In genomic region chr19:50791594-50792245, GRCh38 we compare ENCODE assay signal across 30 cellular contexts. TPM values are rescaled to one million over a fixed set of nuclear protein-coding genes. Genes with fewer than 3 reads are reported as not detected.
DNase-seq lines count a peak whose midpoint lies in the region; ATAC-seq, FAIRE-seq and TF ChIP-seq lines count a peak whose summit lies in the region.
"Had no signal": no experiment of that assay in that cellular context is flagged by ENCODE, and none has a peak within 500 bp of the region (broad histone marks: within the 10 kb centered on the region; RNA-seq: fewer than 3 reads in every experiment).

No MANE protein-coding gene starts in this region.

- H3K4me1 ChIP-seq in HepG2 (ENCODE audit: insufficient read depth, low read length) (peaks cover 23% of the 10 kb centered on the region), right lobe of liver (no peaks in the 10 kb centered on the region), GM12878 (ENCODE audit: control insufficient read depth, insufficient read depth, low read length) (peaks cover 5% of the 10 kb centered on the region), heart left ventricle (no peaks in the 10 kb centered on the region)
- H3K4me1 ChIP-seq: testis had no signal

- H3K9me3 ChIP-seq in HepG2 (ENCODE audit: low read length) (no peaks in the 10 kb centered on the region), right lobe of liver (no peaks in the 10 kb centered on the region), GM12878 (replicated peaks; ENCODE audit: control insufficient read depth, insufficient read depth, low read length) (no peaks in the 10 kb centered on the region), heart left ventricle (no peaks in the 10 kb centered on the region)
- H3K9me3 ChIP-seq: BLaER1, MG63, ovary, testis had no signal

- in situ Hi-C loops in HepG2 (cut with HindIII; ENCODE audit: extremely low pct_ligation_motif_present, low pct_unique_long_range_greater_than_20kb): loop anchor here (25.0 kb wide), 1 partner anchor 429 kb away; the partner anchor contains the start of gene NAPSA
- in situ Hi-C loops in GM12878 (cut with MboI): no loop called here

- POLR2A ChIA-PET in HepG2 (lab: Yijun Ruan, JAX) (interaction anchor here (1.6 kb wide), 1 partner anchor 13 kb away, joined by 7 read pairs; no protein-coding TSS in a partner anchor), GM12878 (lab: Charles Lee) (no interaction called here)

- RAD21 ChIA-PET in GM12878 (lab: Charles Lee; ENCODE audit: unreplicated experiment): interaction anchor here (6.7 kb wide), 1 partner anchor 130 kb away, joined by 35 read pairs; no protein-coding TSS in a partner anchor

- TF ChIP-seq EP300 in HepG2 (IDR thresholded peaks at IDR 0.05; ENCODE audit: low read depth in 2 of 2, low read length in 2 of 2) (no peak), HepG2 (CRISPR knock-in tag; IDR thresholded peaks at IDR 0.05; ENCODE audit: borderline replicate concordance) (no peak), GM12878 (IDR thresholded peaks at IDR 0.05; ENCODE audit: borderline replicate concordance in 1 of 2, control insufficient read depth in 1 of 2, low read depth in 2 of 2, low read length in 2 of 2) (no peak)

- ATAC-seq in HepG2: peak; percentile 30
- ATAC-seq in right lobe of liver: no peak
- no peak for ATAC-seq in GM12878
- ATAC-seq in heart left ventricle: no peak
- ATAC-seq: activated T-cell treated with anti-CD3 and anti-CD28 coated beads, Interleukin-2, amount 50 U/mL, for 72 hours had no signal

- TF ChIP-seq CTCF in HepG2 (CRISPR knock-in tag; IDR thresholded peaks at IDR 0.05) (no peak), right lobe of liver (IDR thresholded peaks at IDR 0.05) (no peak), GM12878 (IDR thresholded peaks at IDR 0.05 in 2 of 3, conservative IDR thresholded peaks at IDR 0.05 in 1 of 3; ENCODE audit: control insufficient read depth in 2 of 3, extremely low read depth in 1 of 3, insufficient read depth in 1 of 3, low read depth in 3 of 3, low read length in 3 of 3) (no peak), heart left ventricle (IDR thresholded peaks at IDR 0.05) (no peak)

- DNase-seq in HepG2 (ENCODE audit: low spot score) (no peak), right lobe of liver (no peak), H7 (peak; percentile 69), GM12878 (ENCODE audit: low read depth, low spot score) (no peak), NCI-H187 treated with DMSO at 0.1 percent for 48 hours (lab: John Stamatoyannopoulos, UW) (no peak), heart left ventricle (no peak)
- DNase-seq in stimulated activated CD4-positive, alpha-beta T cell treated with anti-CD3 and anti-CD28 coated beads, Interleukin-2, amount 100 ng/mL, for 24 hours: no peak
- DNase-seq: activated naive CD4-positive, alpha-beta T cell; activated T-cell treated with anti-CD3 and anti-CD28 coated beads, Interleukin-2, amount 50 U/mL, for 72 hours; cortex of kidney; DND-41; effector memory CD4-positive, alpha-beta T cell; erythroblast; mammary epithelial cell; MG63; NCI-H1105 treated with DMSO at 0.1 percent for 48 hours; NCI-H2029; NCI-H526; ovary; stimulated activated naive CD4-positive, alpha-beta T cell treated with Interleukin-2 at 50 U/mL for 16 hours; T1000; testis had no signal

- TF ChIP-seq RAD21 in HepG2 (CRISPR knock-in tag; IDR thresholded peaks at IDR 0.05): no peak
- TF ChIP-seq RAD21 in GM12878 (IDR thresholded peaks at IDR 0.05; ENCODE audit: insufficient read depth, low read depth, low read length): no peak

- TF ChIP-seq POLR2A in HepG2 (IDR thresholded peaks at IDR 0.05; ENCODE audit: insufficient read depth in 1 of 2, low read depth in 2 of 2, low read length in 2 of 2) (no peak), right lobe of liver (IDR thresholded peaks at IDR 0.05) (no peak), GM12878 (IDR thresholded peaks at IDR 0.05; ENCODE audit: low read depth, low read length) (peak; percentile 64), heart left ventricle (IDR thresholded peaks at IDR 0.05) (no peak)

- H3K4me2 ChIP-seq in HepG2 (ENCODE audit: low read depth, low read length) (peak overlapping the region; percentile 56), GM12878 (ENCODE audit: control insufficient read depth, insufficient read depth) (no peak overlapping the region)
- H3K4me2 ChIP-seq: BLaER1, KMS-11 had no signal

- SMC1A ChIA-PET in GM12878 (lab: Charles Lee; ENCODE audit: uncharacterized antibody, unreplicated experiment): interaction anchor here (1.0 to 2.9 kb wide), 2 partner anchors 11 to 130 kb away, joined by 3 to 13 read pairs; no protein-coding TSS in a partner anchor

- no peak for FAIRE-seq in HepG2 (lab: Jason Lieb, UNC)
- FAIRE-seq in GM12878 (lab: Jason Lieb, UNC): no peak
- FAIRE-seq: RCC 7860, urothelium cell line had no signal

- 40% methylated on average over 11 of the region's 45 CpGs for WGBS in HepG2 (ENCODE audit: low lambda C conversion rate)
- WGBS in right lobe of liver (ENCODE audit: insufficient coverage, low coverage, low lambda C conversion rate, missing lambda C conversion rate): 66% methylated on average over 8 of the region's 45 CpGs
- WGBS in GM12878 (ENCODE audit: insufficient coverage, insufficient replicate concordance, low lambda C conversion rate, missing lambda C conversion rate): 87% methylated on average over 40 of the region's 45 CpGs
- WGBS in heart left ventricle, 4 donors: 74 to 81% (median 80%) methylated on average over 32 to 45 of the region's 45 CpGs

- no peaks in the 10 kb centered on the region; a peak in 1 of 5 replicates for H3K36me3 ChIP-seq in HepG2 (replicated peaks in 1 of 2; ENCODE audit: control insufficient read depth in 1 of 2, insufficient read depth in 2 of 2, low read length in 2 of 2)
- no peaks in the 10 kb centered on the region for H3K36me3 ChIP-seq in right lobe of liver
- no peaks in the 10 kb centered on the region; the same call in 1 of the 2 replicates for H3K36me3 ChIP-seq in H7 (replicated peaks; ENCODE audit: control insufficient read depth, insufficient read depth, low read length)
- peaks cover 1 to 5% of the 10 kb centered on the region in 2 experiments; a peak in 3 of 4 replicates for H3K36me3 ChIP-seq in GM12878 (ENCODE audit: control insufficient read depth in 2 of 2, insufficient read depth in 2 of 2, low read length in 1 of 2)
- H3K36me3 ChIP-seq in heart left ventricle: peaks cover 0 to 4% (median 0%) of the 10 kb centered on the region in 9 donors
- H3K36me3 ChIP-seq: ovary had no signal

- intact Hi-C loops in HepG2 (cut with micrococcal nuclease; ENCODE audit: unreplicated experiment): no loop called here
- intact Hi-C loops in right lobe of liver (cut with DNase I): no loop called here
- intact Hi-C loops in GM12878 (cut with micrococcal nuclease; ENCODE audit: unreplicated experiment): no loop called here
- intact Hi-C loops in heart left ventricle (cut with DNase I): no loop called here

- no peak overlapping the region for H2AFZ ChIP-seq in HepG2 (ENCODE audit: low read length)
- no peak overlapping the region for H2AFZ ChIP-seq in GM12878 (ENCODE audit: control insufficient read depth, low read depth, low read length)

- H3K27ac ChIP-seq in HepG2 (ENCODE audit: extremely low read length, insufficient read depth, low read length): no peak overlapping the region
- no peak overlapping the region for H3K27ac ChIP-seq in right lobe of liver
- no peak overlapping the region for H3K27ac ChIP-seq in GM12878 (ENCODE audit: control insufficient read depth, insufficient read depth)
- no peak overlapping the region for H3K27ac ChIP-seq in heart left ventricle
- H3K27ac ChIP-seq: BLaER1, HL-60, KMS-11, ovary, testis had no signal

- H3K9ac ChIP-seq in HepG2 (ENCODE audit: insufficient read depth, low read depth, low read length) (peak overlapping the region; percentile 8; the same call in 1 of the 2 replicates), GM12878 (ENCODE audit: control insufficient read depth, insufficient read depth, low read length) (no peak overlapping the region)
- H3K9ac ChIP-seq: BLaER1, KMS-11 had no signal

- H3K4me3 ChIP-seq in HepG2 (replicated peaks in 1 of 3; ENCODE audit: insufficient read depth in 1 of 3, low read depth in 2 of 3, low read length in 3 of 3): peak overlapping the region in 1 of 3 experiments; percentile 40; a peak in 2 of 6 replicates
- no peak overlapping the region for H3K4me3 ChIP-seq in right lobe of liver
- H3K4me3 ChIP-seq in H7 (ENCODE audit: insufficient read depth, low read depth, low read length): no peak overlapping the region
- no peak overlapping the region for H3K4me3 ChIP-seq in GM12878
- no peak overlapping the region for H3K4me3 ChIP-seq in heart left ventricle
- H3K4me3 ChIP-seq: BLaER1, MG63, ovary, testis had no signal

- H3K79me2 ChIP-seq in HepG2 (ENCODE audit: insufficient read depth, low read length) (no peaks in the 10 kb centered on the region), GM12878 (ENCODE audit: control insufficient read depth, insufficient read depth, low read length) (no peaks in the 10 kb centered on the region)

- H3K27me3 ChIP-seq in HepG2 (ENCODE audit: control insufficient read depth in 1 of 2, insufficient read depth in 2 of 2, low read length in 2 of 2): no peaks in the 10 kb centered on the region; a peak in 1 of 5 replicates
- no peaks in the 10 kb centered on the region for H3K27me3 ChIP-seq in right lobe of liver
- peaks cover 1% of the 10 kb centered on the region; the same call in 1 of the 2 replicates for H3K27me3 ChIP-seq in H7 (ENCODE audit: control insufficient read depth, insufficient read depth, low read length)
- H3K27me3 ChIP-seq in GM12878 (replicated peaks in 1 of 2; ENCODE audit: control insufficient read depth in 2 of 2, insufficient read depth in 2 of 2, low read length in 1 of 2): no peaks in the 10 kb centered on the region
- peaks cover 0 to 17% (median 0%) of the 10 kb centered on the region in 9 donors for H3K27me3 ChIP-seq in heart left ventricle
- H3K27me3 ChIP-seq: BLaER1, MG63, ovary, testis had no signal

- H4K20me1 ChIP-seq in HepG2 (ENCODE audit: insufficient read depth, low read length) (peaks cover 11% of the 10 kb centered on the region), GM12878 (ENCODE audit: control insufficient read depth, insufficient read depth) (no peaks in the 10 kb centered on the region; the same call in 1 of the 2 replicates)

- BruUV-seq in HepG2 (replicated peaks; lab: Mats Ljungman, UMichigan) (no TSS peak), GM12878 (replicated peaks; lab: Mats Ljungman, UMichigan) (no TSS peak)

- CTCF ChIA-PET in HepG2 (lab: Yijun Ruan, JAX; ENCODE audit: low intra/inter-chr PET ratio, low total read pairs): no interaction called here
- CTCF ChIA-PET in GM12878 (lab: Yijun Ruan, JAX): interaction anchor here (0.8 to 3.1 kb wide), 3 partner anchors 131 to 435 kb away, joined by 3 to 20 read pairs (median 6); no protein-coding TSS in a partner anchor

RNA-seq across cellular contexts. Expression of gene ACP4, which starts 1.5 kb away (rescaled TPM):
- total RNA-seq in HepG2 (2016; rRNA removed; fragmentation: Illumina TruSeq; extraction: Trizol) (not detected in 2 replicates), right lobe of liver (under 1 TPM in 1 of 6 experiments, not detected in 5; 0.37 TPM), GM12878 (2014; rRNA removed) (not detected in 2 replicates), GM12878 (2014; rRNA removed; fragmentation: Illumina TruSeq; extraction: Trizol) (not detected in 2 replicates), GM12878 (2021) (not detected in 2 replicates), heart left ventricle (not detected)
- not detected in 2 replicates for total RNA-seq in HepG2 (2016; cell fraction: cytosol; rRNA removed; fragmentation: Illumina TruSeq; extraction: Trizol; ENCODE audit: low read depth)
- total RNA-seq in HepG2 (2016; cell fraction: insoluble cytoplasmic fraction; rRNA removed; fragmentation: Illumina TruSeq; extraction: Trizol): not detected in 2 replicates
- not detected in 2 replicates for total RNA-seq in HepG2 (2016; cell fraction: membrane; rRNA removed; fragmentation: Illumina TruSeq; extraction: Trizol)
- not detected in 2 replicates for total RNA-seq in HepG2 (2016; cell fraction: nucleus; rRNA removed; fragmentation: Illumina TruSeq; extraction: Trizol)
- polyA plus RNA-seq in HepG2 (2011; rRNA removed) (0.08 TPM in 1 of 2 replicates, not detected in the other), GM12878 (2011; rRNA removed) (not detected in 2 replicates), GM12878 (2014; fragmentation: Illumina TruSeq; extraction: Trizol) (not detected in 2 replicates), GM12878 (2014; fragmentation: Nextera tagmentation; extraction: Ambion mirVana) (not detected), GM12878 (2014; rRNA removed) (not detected in 2 replicates), GM12878 (2016; fragmentation: Nextera tagmentation; extraction: Ambion mirVana) (not detected), heart left ventricle (not detected)
- polyA plus RNA-seq in HepG2 (2011; cell fraction: cytosol; rRNA removed): not detected in 2 replicates
- 0.11 TPM in 1 of 2 replicates, not detected in the other for polyA plus RNA-seq in HepG2 (2011; cell fraction: nucleus; rRNA removed)
- polyA plus RNA-seq in HepG2 (2012): not detected in 2 replicates
- polyA plus RNA-seq in HepG2 (2016; cell fraction: cytosol; fragmentation: Illumina TruSeq; extraction: Trizol; ENCODE audit: low read depth): not detected in 2 replicates
- polyA plus RNA-seq in HepG2 (2016; cell fraction: insoluble cytoplasmic fraction; fragmentation: Illumina TruSeq; extraction: Trizol; ENCODE audit: low read depth): not detected in 2 replicates
- not detected in 2 replicates for polyA plus RNA-seq in HepG2 (2016; cell fraction: membrane; fragmentation: Illumina TruSeq; extraction: Trizol; ENCODE audit: low read depth)
- polyA plus RNA-seq in HepG2 (2016; cell fraction: nucleus; fragmentation: Illumina TruSeq; extraction: Trizol; ENCODE audit: insufficient read depth, low read depth): not detected in 2 replicates
- not detected in 2 replicates for polyA minus RNA-seq in HepG2 (2011; rRNA and poly(A)+ RNA removed; ENCODE audit: low replicate concordance)
- polyA minus RNA-seq in HepG2 (2011; cell fraction: cytosol; rRNA and poly(A)+ RNA removed): not detected in 2 replicates
- polyA minus RNA-seq in HepG2 (2011; cell fraction: nucleus; rRNA and poly(A)+ RNA removed): not detected in 2 replicates
- total RNA-seq in H7 (2014; rRNA removed; shearing (Covaris generic)): not detected in 2 replicates
- not detected in 2 replicates for total RNA-seq in GM12878 (2013; cell fraction: nucleolus; rRNA removed)
- not detected for polyA plus RNA-seq in GM12878 (2011; ENCODE audit: low read depth)
- polyA plus RNA-seq in GM12878 (2011; cell fraction: cytosol; rRNA removed): not detected in 2 replicates
- not detected in 2 replicates for polyA plus RNA-seq in GM12878 (2011; cell fraction: nucleus; rRNA removed)
- polyA plus RNA-seq in GM12878 (2012): not detected in 2 replicates
- polyA minus RNA-seq in GM12878 (2011; rRNA and poly(A)+ RNA removed): not detected in 2 replicates
- not detected in 2 replicates for polyA minus RNA-seq in GM12878 (2011; cell fraction: cytosol; rRNA and poly(A)+ RNA removed)
- polyA minus RNA-seq in GM12878 (2011; cell fraction: nucleus; rRNA and poly(A)+ RNA removed): not detected in 2 replicates
- total RNA-seq: activated T-cell treated with anti-CD3 and anti-CD28 coated beads, Interleukin-2, amount 50 U/mL, for 72 hours; cardiac septum; H4; mammary epithelial cell; mucosa of gallbladder; ovary had no signal
- polyA plus RNA-seq: mammary epithelial cell, ovary had no signal

RNA-seq across cellular contexts. Expression of gene GPR32, which starts 21.5 kb away (rescaled TPM):
- total RNA-seq in HepG2 (2016; rRNA removed; fragmentation: Illumina TruSeq; extraction: Trizol) (not detected in 2 replicates), right lobe of liver (not detected), GM12878 (2014; rRNA removed) (not detected in 2 replicates), GM12878 (2014; rRNA removed; fragmentation: Illumina TruSeq; extraction: Trizol) (not detected in 2 replicates), GM12878 (2021) (not detected in 2 replicates), heart left ventricle (not detected)
- not detected in 2 replicates for total RNA-seq in HepG2 (2016; cell fraction: cytosol; rRNA removed; fragmentation: Illumina TruSeq; extraction: Trizol; ENCODE audit: low read depth)
- total RNA-seq in HepG2 (2016; cell fraction: insoluble cytoplasmic fraction; rRNA removed; fragmentation: Illumina TruSeq; extraction: Trizol): not detected in 2 replicates
- not detected in 2 replicates for total RNA-seq in HepG2 (2016; cell fraction: membrane; rRNA removed; fragmentation: Illumina TruSeq; extraction: Trizol)
- not detected in 2 replicates for total RNA-seq in HepG2 (2016; cell fraction: nucleus; rRNA removed; fragmentation: Illumina TruSeq; extraction: Trizol)
- polyA plus RNA-seq in HepG2 (2011; rRNA removed) (not detected in 2 replicates), GM12878 (2011; rRNA removed) (not detected in 2 replicates), GM12878 (2014; fragmentation: Illumina TruSeq; extraction: Trizol) (not detected in 2 replicates), GM12878 (2014; fragmentation: Nextera tagmentation; extraction: Ambion mirVana) (not detected), GM12878 (2014; rRNA removed) (not detected in 2 replicates), GM12878 (2016; fragmentation: Nextera tagmentation; extraction: Ambion mirVana) (not detected), heart left ventricle (not detected)
- not detected in 2 replicates for polyA plus RNA-seq in HepG2 (2011; cell fraction: cytosol; rRNA removed)
- not detected in 2 replicates for polyA plus RNA-seq in HepG2 (2011; cell fraction: nucleus; rRNA removed)
- polyA plus RNA-seq in HepG2 (2012): not detected in 2 replicates
- polyA plus RNA-seq in HepG2 (2016; cell fraction: cytosol; fragmentation: Illumina TruSeq; extraction: Trizol; ENCODE audit: low read depth): not detected in 2 replicates
- polyA plus RNA-seq in HepG2 (2016; cell fraction: insoluble cytoplasmic fraction; fragmentation: Illumina TruSeq; extraction: Trizol; ENCODE audit: low read depth): not detected in 2 replicates
- polyA plus RNA-seq in HepG2 (2016; cell fraction: membrane; fragmentation: Illumina TruSeq; extraction: Trizol; ENCODE audit: low read depth): not detected in 2 replicates
- polyA plus RNA-seq in HepG2 (2016; cell fraction: nucleus; fragmentation: Illumina TruSeq; extraction: Trizol; ENCODE audit: insufficient read depth, low read depth): not detected in 2 replicates
- polyA minus RNA-seq in HepG2 (2011; rRNA and poly(A)+ RNA removed; ENCODE audit: low replicate concordance): 0.16 TPM in 1 of 2 replicates, not detected in the other
- not detected in 2 replicates for polyA minus RNA-seq in HepG2 (2011; cell fraction: cytosol; rRNA and poly(A)+ RNA removed)
- not detected in 2 replicates for polyA minus RNA-seq in HepG2 (2011; cell fraction: nucleus; rRNA and poly(A)+ RNA removed)
- total RNA-seq in H7 (2014; rRNA removed; shearing (Covaris generic)): not detected in 2 replicates
- total RNA-seq in GM12878 (2013; cell fraction: nucleolus; rRNA removed): not detected in 2 replicates
- not detected for polyA plus RNA-seq in GM12878 (2011; ENCODE audit: low read depth)
- not detected in 2 replicates for polyA plus RNA-seq in GM12878 (2011; cell fraction: cytosol; rRNA removed)
- polyA plus RNA-seq in GM12878 (2011; cell fraction: nucleus; rRNA removed): not detected in 2 replicates
- not detected in 2 replicates for polyA plus RNA-seq in GM12878 (2012)
- polyA minus RNA-seq in GM12878 (2011; rRNA and poly(A)+ RNA removed): not detected in 2 replicates
- not detected in 2 replicates for polyA minus RNA-seq in GM12878 (2011; cell fraction: cytosol; rRNA and poly(A)+ RNA removed)
- polyA minus RNA-seq in GM12878 (2011; cell fraction: nucleus; rRNA and poly(A)+ RNA removed): not detected in 2 replicates
- total RNA-seq: activated T-cell treated with anti-CD3 and anti-CD28 coated beads, Interleukin-2, amount 50 U/mL, for 72 hours; cardiac septum; H4; mammary epithelial cell; mucosa of gallbladder; ovary; testis had no signal
- polyA plus RNA-seq: mammary epithelial cell, ovary had no signal

RNA-seq across cellular contexts. Expression of gene KLK1, which starts 31.9 kb away (rescaled TPM):
- total RNA-seq in HepG2 (2016; rRNA removed; fragmentation: Illumina TruSeq; extraction: Trizol): not detected in 2 replicates
- not detected in 2 replicates for total RNA-seq in HepG2 (2016; cell fraction: cytosol; rRNA removed; fragmentation: Illumina TruSeq; extraction: Trizol; ENCODE audit: low read depth)
- not detected in 2 replicates for total RNA-seq in HepG2 (2016; cell fraction: insoluble cytoplasmic fraction; rRNA removed; fragmentation: Illumina TruSeq; extraction: Trizol)
- total RNA-seq in HepG2 (2016; cell fraction: membrane; rRNA removed; fragmentation: Illumina TruSeq; extraction: Trizol): not detected in 2 replicates
- not detected in 2 replicates for total RNA-seq in HepG2 (2016; cell fraction: nucleus; rRNA removed; fragmentation: Illumina TruSeq; extraction: Trizol)
- polyA plus RNA-seq in HepG2 (2011; rRNA removed): not detected in 2 replicates
- not detected in 2 replicates for polyA plus RNA-seq in HepG2 (2011; cell fraction: cytosol; rRNA removed)
- polyA plus RNA-seq in HepG2 (2011; cell fraction: nucleus; rRNA removed): not detected in 2 replicates
- not detected in 2 replicates for polyA plus RNA-seq in HepG2 (2012)
- not detected in 2 replicates for polyA plus RNA-seq in HepG2 (2016; cell fraction: cytosol; fragmentation: Illumina TruSeq; extraction: Trizol; ENCODE audit: low read depth)
- not detected in 2 replicates for polyA plus RNA-seq in HepG2 (2016; cell fraction: insoluble cytoplasmic fraction; fragmentation: Illumina TruSeq; extraction: Trizol; ENCODE audit: low read depth)
- polyA plus RNA-seq in HepG2 (2016; cell fraction: membrane; fragmentation: Illumina TruSeq; extraction: Trizol; ENCODE audit: low read depth): not detected in 2 replicates
- polyA plus RNA-seq in HepG2 (2016; cell fraction: nucleus; fragmentation: Illumina TruSeq; extraction: Trizol; ENCODE audit: insufficient read depth, low read depth): not detected in 2 replicates
- polyA minus RNA-seq in HepG2 (2011; rRNA and poly(A)+ RNA removed; ENCODE audit: low replicate concordance): 0.72 TPM in 1 of 2 replicates, not detected in the other
- polyA minus RNA-seq in HepG2 (2011; cell fraction: cytosol; rRNA and poly(A)+ RNA removed): not detected in 2 replicates
- not detected in 2 replicates for polyA minus RNA-seq in HepG2 (2011; cell fraction: nucleus; rRNA and poly(A)+ RNA removed)
- total RNA-seq in right lobe of liver: not detected
- total RNA-seq in H7 (2014; rRNA removed; shearing (Covaris generic)): not detected in 2 replicates
- 21.5 and 24.1 TPM in 2 replicates for total RNA-seq in GM12878 (2013; cell fraction: nucleolus; rRNA removed)
- 3.3 and 3.4 TPM in 2 replicates for total RNA-seq in GM12878 (2014; rRNA removed)
- total RNA-seq in GM12878 (2014; rRNA removed; fragmentation: Illumina TruSeq; extraction: Trizol): 3.4 and 3.5 TPM in 2 replicates
- 24.8 and 27.5 TPM in 2 replicates for total RNA-seq in GM12878 (2021)
- polyA plus RNA-seq in GM12878 (2011; ENCODE audit: low read depth): 28.1 TPM
- polyA plus RNA-seq in GM12878 (2011; rRNA removed): 21.1 and 24.8 TPM in 2 replicates
- polyA plus RNA-seq in GM12878 (2011; cell fraction: cytosol; rRNA removed): 23.5 and 37.4 TPM in 2 replicates
- 28.3 and 35.0 TPM in 2 replicates for polyA plus RNA-seq in GM12878 (2011; cell fraction: nucleus; rRNA removed)
- polyA plus RNA-seq in GM12878 (2012): 55.9 and 77.5 TPM in 2 replicates
- polyA plus RNA-seq in GM12878 (2014; fragmentation: Illumina TruSeq; extraction: Trizol): 27.1 and 34.6 TPM in 2 replicates
- polyA plus RNA-seq in GM12878 (2014; fragmentation: Nextera tagmentation; extraction: Ambion mirVana): 10 to 100 TPM; 20.7 to 22.0 TPM
- polyA plus RNA-seq in GM12878 (2014; rRNA removed): 19.6 and 22.8 TPM in 2 replicates
- polyA plus RNA-seq in GM12878 (2016; fragmentation: Nextera tagmentation; extraction: Ambion mirVana): 10 to 100 TPM; 13.9 to 14.4 TPM
- 26.0 and 41.9 TPM in 2 replicates for polyA minus RNA-seq in GM12878 (2011; rRNA and poly(A)+ RNA removed)
- polyA minus RNA-seq in GM12878 (2011; cell fraction: cytosol; rRNA and poly(A)+ RNA removed): 12.9 and 16.8 TPM in 2 replicates
- polyA minus RNA-seq in GM12878 (2011; cell fraction: nucleus; rRNA and poly(A)+ RNA removed): 17.8 and 37.6 TPM in 2 replicates
- 1 to 10 TPM in 1 of 9 donors, under 1 TPM in 3, not detected in 5; 0.53 to 1.4 (median 0.74) TPM for total RNA-seq in heart left ventricle
- polyA plus RNA-seq in heart left ventricle: under 1 TPM; 0.50 to 0.51 TPM
- total RNA-seq: cardiac septum, H4 had no signal

RNA-seq across cellular contexts. Expression of gene KLK15, which starts 41.7 kb away (rescaled TPM):
- total RNA-seq in HepG2 (2016; rRNA removed; fragmentation: Illumina TruSeq; extraction: Trizol): not detected in 2 replicates
- not detected in 2 replicates for total RNA-seq in HepG2 (2016; cell fraction: cytosol; rRNA removed; fragmentation: Illumina TruSeq; extraction: Trizol; ENCODE audit: low read depth)
- total RNA-seq in HepG2 (2016; cell fraction: insoluble cytoplasmic fraction; rRNA removed; fragmentation: Illumina TruSeq; extraction: Trizol): not detected in 2 replicates
- total RNA-seq in HepG2 (2016; cell fraction: membrane; rRNA removed; fragmentation: Illumina TruSeq; extraction: Trizol): not detected in 2 replicates
- not detected in 2 replicates for total RNA-seq in HepG2 (2016; cell fraction: nucleus; rRNA removed; fragmentation: Illumina TruSeq; extraction: Trizol)
- not detected in 2 replicates for polyA plus RNA-seq in HepG2 (2011; rRNA removed)
- not detected in 2 replicates for polyA plus RNA-seq in HepG2 (2011; cell fraction: cytosol; rRNA removed)
- polyA plus RNA-seq in HepG2 (2011; cell fraction: nucleus; rRNA removed): not detected in 2 replicates
- polyA plus RNA-seq in HepG2 (2012): not detected in 2 replicates
- polyA plus RNA-seq in HepG2 (2016; cell fraction: cytosol; fragmentation: Illumina TruSeq; extraction: Trizol; ENCODE audit: low read depth): not detected in 2 replicates
- polyA plus RNA-seq in HepG2 (2016; cell fraction: insoluble cytoplasmic fraction; fragmentation: Illumina TruSeq; extraction: Trizol; ENCODE audit: low read depth): not detected in 2 replicates
- polyA plus RNA-seq in HepG2 (2016; cell fraction: membrane; fragmentation: Illumina TruSeq; extraction: Trizol; ENCODE audit: low read depth): not detected in 2 replicates
- not detected in 2 replicates for polyA plus RNA-seq in HepG2 (2016; cell fraction: nucleus; fragmentation: Illumina TruSeq; extraction: Trizol; ENCODE audit: insufficient read depth, low read depth)
- polyA minus RNA-seq in HepG2 (2011; rRNA and poly(A)+ RNA removed; ENCODE audit: low replicate concordance): not detected in 2 replicates
- polyA minus RNA-seq in HepG2 (2011; cell fraction: cytosol; rRNA and poly(A)+ RNA removed): not detected in 2 replicates
- not detected in 2 replicates for polyA minus RNA-seq in HepG2 (2011; cell fraction: nucleus; rRNA and poly(A)+ RNA removed)
- total RNA-seq in right lobe of liver: not detected
- total RNA-seq in H7 (2014; rRNA removed; shearing (Covaris generic)): not detected in 2 replicates
- total RNA-seq in GM12878 (2013; cell fraction: nucleolus; rRNA removed): not detected in 2 replicates
- total RNA-seq in GM12878 (2014; rRNA removed): not detected in 2 replicates
- total RNA-seq in GM12878 (2014; rRNA removed; fragmentation: Illumina TruSeq; extraction: Trizol): not detected in 2 replicates
- not detected in 2 replicates for total RNA-seq in GM12878 (2021)
- not detected for polyA plus RNA-seq in GM12878 (2011; ENCODE audit: low read depth)
- polyA plus RNA-seq in GM12878 (2011; rRNA removed): not detected in 2 replicates
- polyA plus RNA-seq in GM12878 (2011; cell fraction: cytosol; rRNA removed): not detected in 2 replicates
- polyA plus RNA-seq in GM12878 (2011; cell fraction: nucleus; rRNA removed): not detected in 2 replicates
- polyA plus RNA-seq in GM12878 (2012): 0.13 TPM in 1 of 2 replicates, not detected in the other
- 0.04 TPM in 1 of 2 replicates, not detected in the other for polyA plus RNA-seq in GM12878 (2014; fragmentation: Illumina TruSeq; extraction: Trizol)
- polyA plus RNA-seq in GM12878 (2014; fragmentation: Nextera tagmentation; extraction: Ambion mirVana): not detected
- 0.05 and 0.08 TPM in 2 replicates for polyA plus RNA-seq in GM12878 (2014; rRNA removed)
- not detected for polyA plus RNA-seq in GM12878 (2016; fragmentation: Nextera tagmentation; extraction: Ambion mirVana)
- polyA minus RNA-seq in GM12878 (2011; rRNA and poly(A)+ RNA removed): not detected in 2 replicates
- polyA minus RNA-seq in GM12878 (2011; cell fraction: cytosol; rRNA and poly(A)+ RNA removed): not detected in 2 replicates
- not detected in 2 replicates for polyA minus RNA-seq in GM12878 (2011; cell fraction: nucleus; rRNA and poly(A)+ RNA removed)
- not detected for total RNA-seq in heart left ventricle
- polyA plus RNA-seq in heart left ventricle: not detected
- total RNA-seq: activated T-cell treated with anti-CD3 and anti-CD28 coated beads, Interleukin-2, amount 50 U/mL, for 72 hours; cardiac septum; H4; mammary epithelial cell; mucosa of gallbladder; ovary had no signal
- polyA plus RNA-seq: mammary epithelial cell, ovary had no signal

Comparison
In these comparisons a context has a peak if more than half of its experiments do, and no peak if none do; other contexts are left out.
1. Of the 75 proteins assayed by ChIP-seq in both HepG2 and GM12878: peak only in HepG2: CHD2, ESRRA, MAX, NR2C2, POLR2AphosphoS2, ZNF274 and 1 more; only in GM12878: POLR2A; in both: none; in neither: 66; mixed calls (peak in some experiments, not most) for 1.